8 cellular contexts compared by ENCODE assay signal in genomic region chr1:48472747-48473146, GRCh38. TPM values are rescaled to one million over a fixed set of nuclear protein-coding genes. Genes with fewer than 3 reads are reported as not detected.
A peak's percentile ranks its signal among the peaks of the same experiment; 100 is the strongest.
DNase-seq lines count a peak whose midpoint lies in the region; ATAC-seq and TF ChIP-seq lines count a peak whose summit lies in the region.

No MANE protein-coding gene starts in this region.

- H3K36me3 ChIP-seq in heart right ventricle (no peaks in the 10 kb centered on the region), breast epithelium (no peaks in the 10 kb centered on the region), vagina (no peaks in the 10 kb centered on the region)

- peaks cover 16% of the 10 kb centered on the region for H3K9me3 Mint-ChIP-seq in mesothelial cell of epicardium

- WGBS in heart right ventricle, 2 donors = 62 to 74% methylated on average over 7 of the region's 7 CpGs

- H3K27me3 Mint-ChIP-seq in mesothelial cell of epicardium (ENCODE audit: low read depth) = no peaks in the 10 kb centered on the region

- H3K4me3 Mint-ChIP-seq in mesothelial cell of epicardium = peak overlapping the region; percentile 90

- H3K27me3 ChIP-seq in heart right ventricle (no peaks in the 10 kb centered on the region), breast epithelium (no peaks in the 10 kb centered on the region), vagina (no peaks in the 10 kb centered on the region)

- H3K27ac Mint-ChIP-seq in mesothelial cell of epicardium = peak overlapping the region; percentile 92

- H3K36me3 Mint-ChIP-seq in mesothelial cell of epicardium = no peaks in the 10 kb centered on the region

- no peak for TF ChIP-seq CTCF in heart right ventricle (IDR thresholded peaks at IDR 0.05)
- no peak for TF ChIP-seq CTCF in breast epithelium (IDR thresholded peaks at IDR 0.05)
- TF ChIP-seq CTCF in mesothelial cell of epicardium (IDR thresholded peaks at IDR 0.05; ENCODE audit: unreplicated experiment) = no peak
- TF ChIP-seq CTCF in vagina (IDR thresholded peaks at IDR 0.05) = no peak

- no peak for DNase-seq in heart right ventricle
- DNase-seq in Right ventricle myocardium inferior (ENCODE audit: missing footprints) = no peak
- no peak for DNase-seq in breast epithelium (ENCODE audit: low spot score in 2 of 2)
- DNase-seq in mesothelial cell of epicardium (ENCODE audit: low spot score in 2 of 2, unreplicated experiment in 2 of 2) = no peak
- DNase-seq in vagina (ENCODE audit: extremely low spot score in 2 of 2) = no peak
- DNase-seq in ureter (ENCODE audit: low spot score) = no peak
- no peak for DNase-seq in cerebellar cortex (ENCODE audit: low spot score)
- no peak for DNase-seq in NK-92 treated with Interleukin-12 subunit alpha and Interleukin-12 subunit beta, amount 100 ng/mL, for 24 hours (lab: John Stamatoyannopoulos, UW)

- TF ChIP-seq POLR2A in breast epithelium (IDR thresholded peaks at IDR 0.05) = no peak
- TF ChIP-seq POLR2A in vagina (IDR thresholded peaks at IDR 0.05) = no peak

- intact Hi-C loops in heart right ventricle (cut with DNase I) (no loop called here), Right ventricle myocardium inferior (cut with DNase I) (no loop called here), breast epithelium (cut with DNase I; ENCODE audit: low total_unique reads) (no loop called here), vagina (cut with DNase I) (no loop called here)

- H3K27ac ChIP-seq in heart right ventricle = peak overlapping the region; percentile 84 to 92 (median 88)
- H3K27ac ChIP-seq in breast epithelium = peak overlapping the region; percentile 97
- peak overlapping the region; percentile 87 for H3K27ac ChIP-seq in vagina

- H3K4me1 ChIP-seq in heart right ventricle (peaks cover 3 to 35% (median 33%) of the 10 kb centered on the region in 9 donors), breast epithelium (no peaks in the 10 kb centered on the region), vagina (peaks cover 32% of the 10 kb centered on the region)

- H3K9me3 ChIP-seq in heart right ventricle (no peaks in the 10 kb centered on the region), breast epithelium (peaks cover 0 to 5% of the 10 kb centered on the region in 2 donors), vagina (no peaks in the 10 kb centered on the region)

- ATAC-seq in heart right ventricle (no peak), Right ventricle myocardium inferior (no peak)

- H3K4me1 Mint-ChIP-seq in mesothelial cell of epicardium = peaks cover 30% of the 10 kb centered on the region

- H3K4me3 ChIP-seq in heart right ventricle (peak overlapping the region; percentile 69 to 89 (median 78)), breast epithelium (peak overlapping the region; percentile 55 to 87 (median 83)), vagina (peak overlapping the region; percentile 82 to 83)

RNA-seq across cellular contexts. Expression of gene SPATA6, which starts 0.7 kb away (rescaled TPM):
- total RNA-seq in heart right ventricle = 10 to 100 TPM in 5 of 10 donors, 1 to 10 TPM in 5; 4.6 to 13.6 (median 9.7) TPM
- 1 to 10 TPM; 1.7 to 4.2 TPM for polyA plus RNA-seq in heart right ventricle
- 10.8 TPM for total RNA-seq in Right ventricle myocardium inferior
- total RNA-seq in breast epithelium = 10 to 100 TPM; 25.6 to 43.3 (median 34.7) TPM
- 17.7 to 18.1 TPM (median 17.9 TPM) in 3 replicates for total RNA-seq in mesothelial cell of epicardium
- 30.4 TPM for total RNA-seq in vagina
- total RNA-seq in ureter = 42.9 TPM
